In genomic region chr9:114317665-114318357, GRCh38 we compare ENCODE assay signal across 11 cellular contexts. TPM values are rescaled to one million over a fixed set of nuclear protein-coding genes. Genes with fewer than 3 reads are reported as not detected.
A peak's percentile ranks its signal among the peaks of the same experiment; 100 is the strongest.
DNase-seq lines count a peak whose midpoint lies in the region; ATAC-seq, FAIRE-seq and TF ChIP-seq lines count a peak whose summit lies in the region.
"Had no signal": no experiment of that assay in that cellular context is flagged by ENCODE, and none has a peak within 500 bp of the region (broad histone marks: within the 10 kb centered on the region; RNA-seq: fewer than 3 reads in every experiment).

No MANE protein-coding gene starts in this region.

- DNase-seq in AG09319 (ENCODE audit: extremely low read depth, low read depth) (peak; percentile 82), H7 (peak; percentile 17), SW480 (ENCODE audit: low spot score) (peak; percentile 44), HepG2 (ENCODE audit: low spot score) (no peak), immature natural killer cell (no peak), kidney glomerular epithelial cell (lab: John Stamatoyannopoulos, UW) (no peak), NCI-H2196 (lab: John Stamatoyannopoulos, UW; ENCODE audit: unreplicated experiment) (no peak)
- DNase-seq in stimulated activated CD4-positive, alpha-beta T cell treated with anti-CD3 and anti-CD28 coated beads, Interleukin-4, amount 100 ng/mL, for 4 hours = no peak
- DNase-seq: left ventricle myocardium inferior, sigmoid colon had no signal

- no peak overlapping the region for H3K27ac Mint-ChIP-seq in immature natural killer cell

- H4K20me1 ChIP-seq in HepG2 (ENCODE audit: insufficient read depth, low read length) = no peaks in the 10 kb centered on the region

- peaks cover 0 to 5% (median 2%) of the 10 kb centered on the region in 3 donors for H3K27me3 Mint-ChIP-seq in immature natural killer cell (ENCODE audit: low read depth in 3 of 3)

- H3K9ac ChIP-seq in HepG2 (ENCODE audit: insufficient read depth, low read depth, low read length) = no peak overlapping the region

- H3K4me1 Mint-ChIP-seq in immature natural killer cell = no peaks in the 10 kb centered on the region

- TF ChIP-seq CTCF in AG09319 (IDR thresholded peaks at IDR 0.05; ENCODE audit: low read depth, low read length) (no peak), HepG2 (CRISPR knock-in tag; IDR thresholded peaks at IDR 0.05) (no peak)

- no peaks in the 10 kb centered on the region for H3K27me3 ChIP-seq in H7 (ENCODE audit: control insufficient read depth, insufficient read depth, low read length)
- H3K27me3 ChIP-seq in HepG2 (ENCODE audit: control insufficient read depth in 1 of 2, insufficient read depth in 2 of 2, low read length in 2 of 2) = no peaks in the 10 kb centered on the region
- H3K27me3 ChIP-seq: esophagus muscularis mucosa, sigmoid colon had no signal

- BruUV-seq in HepG2 (replicated peaks; lab: Mats Ljungman, UMichigan) = no TSS peak

- peaks cover 26% of the 10 kb centered on the region for H3K4me1 ChIP-seq in HepG2 (ENCODE audit: insufficient read depth, low read length)
- H3K4me1 ChIP-seq: esophagus muscularis mucosa, left ventricle myocardium inferior, sigmoid colon had no signal

- peak overlapping the region; percentile 23 for H2AFZ ChIP-seq in HepG2 (ENCODE audit: low read length)

- POLR2A ChIA-PET in HepG2 (lab: Yijun Ruan, JAX) = no interaction called here

- H3K4me2 ChIP-seq in HepG2 (ENCODE audit: low read depth, low read length) = no peak overlapping the region

- no peak overlapping the region for H3K27ac ChIP-seq in HepG2 (ENCODE audit: extremely low read length, insufficient read depth, low read length)
- H3K27ac ChIP-seq: esophagus muscularis mucosa, left ventricle myocardium inferior, sigmoid colon had no signal

- H3K36me3 Mint-ChIP-seq in immature natural killer cell = no peaks in the 10 kb centered on the region

- H3K4me3 Mint-ChIP-seq in immature natural killer cell = no peak overlapping the region

- no peaks in the 10 kb centered on the region for H3K36me3 ChIP-seq in H7 (replicated peaks; ENCODE audit: control insufficient read depth, insufficient read depth, low read length)
- H3K36me3 ChIP-seq in HepG2 (replicated peaks in 1 of 2; ENCODE audit: control insufficient read depth in 1 of 2, insufficient read depth in 2 of 2, low read length in 2 of 2) = no peaks in the 10 kb centered on the region
- H3K36me3 ChIP-seq: esophagus muscularis mucosa, left ventricle myocardium inferior, sigmoid colon had no signal

- TF ChIP-seq POLR2A in HepG2 (IDR thresholded peaks at IDR 0.05; ENCODE audit: insufficient read depth in 1 of 2, low read depth in 2 of 2, low read length in 2 of 2) = no peak

- no peak for TF ChIP-seq EP300 in HepG2 (IDR thresholded peaks at IDR 0.05; ENCODE audit: low read depth in 2 of 2, low read length in 2 of 2)
- no peak for TF ChIP-seq EP300 in HepG2 (CRISPR knock-in tag; IDR thresholded peaks at IDR 0.05; ENCODE audit: borderline replicate concordance)

- H3K79me2 ChIP-seq in HepG2 (ENCODE audit: insufficient read depth, low read length) = no peaks in the 10 kb centered on the region

- H3K4me3 ChIP-seq in H7 (ENCODE audit: insufficient read depth, low read depth, low read length) = no peak overlapping the region
- H3K4me3 ChIP-seq in HepG2 (replicated peaks in 1 of 3; ENCODE audit: insufficient read depth in 1 of 3, low read depth in 2 of 3, low read length in 3 of 3) = no peak overlapping the region
- H3K4me3 ChIP-seq: esophagus muscularis mucosa, left ventricle myocardium inferior, sigmoid colon had no signal

- ATAC-seq in HepG2 = no peak

- H3K9me3 ChIP-seq in HepG2 (ENCODE audit: low read length) = no peaks in the 10 kb centered on the region
- H3K9me3 ChIP-seq: esophagus muscularis mucosa, sigmoid colon had no signal

- 87% methylated on average over 8 of the region's 8 CpGs for WGBS in HepG2 (ENCODE audit: low lambda C conversion rate)

- intact Hi-C loops in HepG2 (cut with micrococcal nuclease; ENCODE audit: unreplicated experiment) = no loop called here

- in situ Hi-C loops in HepG2 (cut with HindIII; ENCODE audit: extremely low pct_ligation_motif_present, low pct_unique_long_range_greater_than_20kb) = no loop called here

- CTCF ChIA-PET in HepG2 (lab: Yijun Ruan, JAX; ENCODE audit: low intra/inter-chr PET ratio, low total read pairs) = no interaction called here

- TF ChIP-seq RAD21 in HepG2 (CRISPR knock-in tag; IDR thresholded peaks at IDR 0.05) = no peak

- H3K9me3 Mint-ChIP-seq in immature natural killer cell = no peaks in the 10 kb centered on the region

- no peak for FAIRE-seq in HepG2 (lab: Jason Lieb, UNC)

TF ChIP-seq in HepG2, 621 proteins besides CTCF, POLR2A, EP300 and RAD21 (continues in another document):
- TF ChIP-seq ZNF740 (CRISPR knock-in tag; IDR thresholded peaks at IDR 0.05) (no peak), SKIL (CRISPR knock-in tag; IDR thresholded peaks at IDR 0.05; ENCODE audit: borderline replicate concordance) (no peak)

RNA-seq across cellular contexts. Expression of gene ORM1, which starts 5.1 kb away (rescaled TPM):
- not detected in 2 replicates for total RNA-seq in H7 (2014; rRNA removed; shearing (Covaris generic))
- total RNA-seq in HepG2 (2016; rRNA removed; fragmentation: Illumina TruSeq; extraction: Trizol) = 327 and 699 TPM in 2 replicates
- 148 and 154 TPM in 2 replicates for total RNA-seq in HepG2 (2016; cell fraction: cytosol; rRNA removed; fragmentation: Illumina TruSeq; extraction: Trizol; ENCODE audit: low read depth)
- 343 and 706 TPM in 2 replicates for total RNA-seq in HepG2 (2016; cell fraction: insoluble cytoplasmic fraction; rRNA removed; fragmentation: Illumina TruSeq; extraction: Trizol)
- 103 and 109 TPM in 2 replicates for total RNA-seq in HepG2 (2016; cell fraction: membrane; rRNA removed; fragmentation: Illumina TruSeq; extraction: Trizol)
- 507 and 557 TPM in 2 replicates for total RNA-seq in HepG2 (2016; cell fraction: nucleus; rRNA removed; fragmentation: Illumina TruSeq; extraction: Trizol)
- 1,180 and 1,355 TPM in 2 replicates for polyA plus RNA-seq in HepG2 (2011; rRNA removed)
- 1,385 and 1,736 TPM in 2 replicates for polyA plus RNA-seq in HepG2 (2011; cell fraction: cytosol; rRNA removed)
- 375 and 530 TPM in 2 replicates for polyA plus RNA-seq in HepG2 (2011; cell fraction: nucleus; rRNA removed)
- polyA plus RNA-seq in HepG2 (2012) = 373 and 660 TPM in 2 replicates
- polyA plus RNA-seq in HepG2 (2016; cell fraction: cytosol; fragmentation: Illumina TruSeq; extraction: Trizol; ENCODE audit: low read depth) = 188 and 210 TPM in 2 replicates
- polyA plus RNA-seq in HepG2 (2016; cell fraction: insoluble cytoplasmic fraction; fragmentation: Illumina TruSeq; extraction: Trizol; ENCODE audit: low read depth) = 388 and 407 TPM in 2 replicates
- 103 and 105 TPM in 2 replicates for polyA plus RNA-seq in HepG2 (2016; cell fraction: membrane; fragmentation: Illumina TruSeq; extraction: Trizol; ENCODE audit: low read depth)
- 956 and 1,026 TPM in 2 replicates for polyA plus RNA-seq in HepG2 (2016; cell fraction: nucleus; fragmentation: Illumina TruSeq; extraction: Trizol; ENCODE audit: insufficient read depth, low read depth)
- 0.30 and 495 TPM in 2 replicates for polyA minus RNA-seq in HepG2 (2011; rRNA and poly(A)+ RNA removed; ENCODE audit: low replicate concordance)
- 195 and 257 TPM in 2 replicates for polyA minus RNA-seq in HepG2 (2011; cell fraction: cytosol; rRNA and poly(A)+ RNA removed)
- polyA minus RNA-seq in HepG2 (2011; cell fraction: nucleus; rRNA and poly(A)+ RNA removed) = 78.8 and 152 TPM in 2 replicates
- polyA plus RNA-seq in immature natural killer cell = not detected
- total RNA-seq: left ventricle myocardium inferior, sigmoid colon had no signal

RNA-seq across cellular contexts. Expression of gene ORM2, which starts 11.9 kb away (rescaled TPM):
- total RNA-seq in H7 (2014; rRNA removed; shearing (Covaris generic)) = 1.2 and 2.2 TPM in 2 replicates
- total RNA-seq in HepG2 (2016; rRNA removed; fragmentation: Illumina TruSeq; extraction: Trizol) = 283 and 565 TPM in 2 replicates
- 120 and 126 TPM in 2 replicates for total RNA-seq in HepG2 (2016; cell fraction: cytosol; rRNA removed; fragmentation: Illumina TruSeq; extraction: Trizol; ENCODE audit: low read depth)
- total RNA-seq in HepG2 (2016; cell fraction: insoluble cytoplasmic fraction; rRNA removed; fragmentation: Illumina TruSeq; extraction: Trizol) = 282 and 590 TPM in 2 replicates
- total RNA-seq in HepG2 (2016; cell fraction: membrane; rRNA removed; fragmentation: Illumina TruSeq; extraction: Trizol) = 75.1 and 75.6 TPM in 2 replicates
- total RNA-seq in HepG2 (2016; cell fraction: nucleus; rRNA removed; fragmentation: Illumina TruSeq; extraction: Trizol) = 420 and 454 TPM in 2 replicates
- polyA plus RNA-seq in HepG2 (2011; rRNA removed) = 824 and 855 TPM in 2 replicates
- polyA plus RNA-seq in HepG2 (2011; cell fraction: cytosol; rRNA removed) = 632 and 711 TPM in 2 replicates
- polyA plus RNA-seq in HepG2 (2011; cell fraction: nucleus; rRNA removed) = 207 and 253 TPM in 2 replicates
- 237 and 362 TPM in 2 replicates for polyA plus RNA-seq in HepG2 (2012)
- polyA plus RNA-seq in HepG2 (2016; cell fraction: cytosol; fragmentation: Illumina TruSeq; extraction: Trizol; ENCODE audit: low read depth) = 125 and 138 TPM in 2 replicates
- polyA plus RNA-seq in HepG2 (2016; cell fraction: insoluble cytoplasmic fraction; fragmentation: Illumina TruSeq; extraction: Trizol; ENCODE audit: low read depth) = 293 and 314 TPM in 2 replicates
- 75.7 and 76.3 TPM in 2 replicates for polyA plus RNA-seq in HepG2 (2016; cell fraction: membrane; fragmentation: Illumina TruSeq; extraction: Trizol; ENCODE audit: low read depth)
- 731 and 821 TPM in 2 replicates for polyA plus RNA-seq in HepG2 (2016; cell fraction: nucleus; fragmentation: Illumina TruSeq; extraction: Trizol; ENCODE audit: insufficient read depth, low read depth)
- 257 TPM in 1 of 2 replicates, not detected in the other for polyA minus RNA-seq in HepG2 (2011; rRNA and poly(A)+ RNA removed; ENCODE audit: low replicate concordance)
- polyA minus RNA-seq in HepG2 (2011; cell fraction: cytosol; rRNA and poly(A)+ RNA removed) = 147 and 150 TPM in 2 replicates
- polyA minus RNA-seq in HepG2 (2011; cell fraction: nucleus; rRNA and poly(A)+ RNA removed) = 41.2 and 60.7 TPM in 2 replicates
- polyA plus RNA-seq in immature natural killer cell = not detected
- total RNA-seq: esophagus muscularis mucosa, left ventricle myocardium inferior, sigmoid colon had no signal

Comparison
In these comparisons a context has a peak if more than half of its experiments do, and no peak if none do; other contexts are left out.
1. DNase-seq: peak in AG09319 (single experiment), H7 (single experiment) and SW480 (single experiment); none in HepG2 (single experiment), stimulated activated CD4-positive, alpha-beta T cell treated with anti-CD3 and anti-CD28 coated beads, Interleukin-4, amount 100 ng/mL, for 4 hours (0 of 2), immature natural killer cell (0 of 3), kidney glomerular epithelial cell (single experiment) and NCI-H2196 (single experiment).
2. RNA of gene ORM1, which starts 5.1 kb away (total RNA-seq): 103 to 706 TPM in HepG2; not detected in H7; every median in the first group is over 100 times any median in the second.
3. RNA of gene ORM2, which starts 11.9 kb away (total RNA-seq): 75.1 to 590 TPM in HepG2; 1.2 to 2.2 TPM in H7; every median in the first group is over 10 times any median in the second.